20 cellular contexts compared by ENCODE assay signal in genomic region chr1:160584784-160585183, GRCh38. TPM values are rescaled to one million over a fixed set of nuclear protein-coding genes. Genes with fewer than 3 reads are reported as not detected.
"Had no signal": no experiment of that assay in that cellular context is flagged by ENCODE, and none has a peak within 500 bp of the region (broad histone marks: within the 10 kb centered on the region; RNA-seq: fewer than 3 reads in every experiment).

No MANE protein-coding gene starts in this region.

- H3K4me3 Mint-ChIP-seq: activated naive CD8-positive, alpha-beta T cell; memory B cell; T-helper 2 cell treated with Interferon-gamma antibody and Interleukin-4, amounts not matched to agents 5 μg/mL and 100 μg/mL, for 36 hours had no signal

- DNase-seq: activated CD4-positive, alpha-beta T cell treated with anti-CD3 and anti-CD28 coated beads, Interleukin-2, amount 50 U/mL, for 1 hour; activated CD4-positive, CD25-positive, alpha-beta regulatory T cell; activated gamma-delta T cell treated with Interleukin-2 at 50 U/mL for 16 hours; activated T-cell treated with anti-CD3 and anti-CD28 coated beads, Interleukin-2, amount 50 U/mL, for 48 hours; amniotic stem cell; colonic mucosa; esophagus squamous epithelium; islet precursor cell; left lung; naive thymus-derived CD8-positive, alpha-beta T cell; pancreas; stimulated activated CD4-positive, alpha-beta T cell treated with anti-CD3 and anti-CD28 coated beads, Interleukin-12 subunit alpha, Interleukin-12 subunit beta, amount 100 ng/mL, for 4 hours; stimulated activated CD4-positive, alpha-beta T cell treated with anti-CD3 and anti-CD28 coated beads, Interleukin-2, amount 100 ng/mL, for 24 hours; substantia nigra; uterus had no signal

- H3K9me3 Mint-ChIP-seq: memory B cell had no signal

- ATAC-seq: left lung; naive thymus-derived CD8-positive, alpha-beta T cell; pancreas had no signal

- H3K27ac Mint-ChIP-seq: memory B cell; T-helper 2 cell treated with Interferon-gamma antibody and Interleukin-4, amounts not matched to agents 5 μg/mL and 100 μg/mL, for 36 hours had no signal

- H3K27me3 Mint-ChIP-seq: activated naive CD8-positive, alpha-beta T cell; memory B cell; naive thymus-derived CD8-positive, alpha-beta T cell had no signal

RNA-seq across cellular contexts. Expression of gene CD84, which starts 5.5 kb away (rescaled TPM):
- total RNA-seq: fibroblast of villous mesenchyme, glomerular endothelial cell had no signal
